Comparison of ENCODE assay signal across 15 cellular contexts in the genomic region with DNA sequence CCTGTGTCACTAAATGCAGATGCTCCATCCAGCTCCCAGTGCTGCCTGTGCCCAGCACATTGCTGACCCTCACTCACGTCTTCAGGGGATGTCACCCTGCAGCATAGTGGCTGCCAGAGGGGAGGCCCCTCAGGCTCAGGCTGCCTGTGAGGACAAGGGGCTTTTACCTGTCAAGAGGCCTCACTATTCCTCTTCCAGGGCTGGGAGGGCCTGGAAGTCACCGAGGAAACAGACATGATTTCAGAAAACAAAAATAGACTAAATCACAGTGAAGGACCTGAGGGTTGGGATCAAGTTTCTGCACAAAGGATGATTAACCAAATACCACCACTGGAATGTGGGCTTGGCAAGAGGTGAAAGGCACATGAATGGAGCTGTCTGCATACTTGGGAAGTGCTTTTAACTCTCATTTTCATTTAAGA.
DNase-seq lines count a peak whose midpoint lies in the region; ATAC-seq, FAIRE-seq and TF ChIP-seq lines count a peak whose summit lies in the region.
"Had no signal": no experiment of that assay in that cellular context is flagged by ENCODE, and none has a peak within 500 bp of the region (broad histone marks: within the 10 kb centered on the region; RNA-seq: fewer than 3 reads in every experiment).

No MANE protein-coding gene starts in this region.

- H3K9me3 ChIP-seq in HUES48 (ENCODE audit: control insufficient read depth, insufficient read depth, low read length) (no peaks in the 10 kb centered on the region), astrocyte (ENCODE audit: insufficient read depth, low read depth, low read length) (peaks cover 4% of the 10 kb centered on the region), keratinocyte (ENCODE audit: control insufficient read depth, low read depth, low read length) (peaks cover 2% of the 10 kb centered on the region), smooth muscle cell (replicated peaks; ENCODE audit: low read depth) (no peaks in the 10 kb centered on the region)
- H3K9me3 ChIP-seq: SK-N-SH had no signal

- H3K27me3 Mint-ChIP-seq in astrocyte (ENCODE audit: low read depth, unreplicated experiment) = peaks cover 30% of the 10 kb centered on the region
- H3K27me3 Mint-ChIP-seq: stimulated activated naive B cell treated with anti-CD40 and anti-IgM and Interleukin-4, amounts not matched to agents 10 μg/mL and 1 μg/mL and 100 μg/mL, for 72 hours had no signal

- H3K27me3 ChIP-seq in HUES48 (ENCODE audit: control insufficient read depth, insufficient read depth, low read length) (no peaks in the 10 kb centered on the region), astrocyte (ENCODE audit: insufficient read depth, low read length) (no peaks in the 10 kb centered on the region), keratinocyte (ENCODE audit: control insufficient read depth, extremely low read depth, insufficient read depth, low read length) (no peaks in the 10 kb centered on the region), smooth muscle cell (ENCODE audit: low read depth) (peaks cover 7% of the 10 kb centered on the region)

- WGBS in smooth muscle cell (ENCODE audit: low lambda C conversion rate) = 46% methylated on average over 2 of the region's 2 CpGs

- H3K4me3 ChIP-seq in HUES48 (ENCODE audit: low read depth, low read length) (no peak overlapping the region), astrocyte (ENCODE audit: insufficient read depth, low read depth, low read length) (no peak overlapping the region), keratinocyte (ENCODE audit: control insufficient read depth in 2 of 3, extremely low read depth in 1 of 3, insufficient read depth in 2 of 3, low read depth in 1 of 3, low read length in 3 of 3) (peak overlapping the region in 1 of 3 experiments; percentile 41), smooth muscle cell (no peak overlapping the region)

- dilution Hi-C loops in keratinocyte (cut with MboI; ENCODE audit: extremely low pct_ligation_motif_present, low sequenced_read_pairs) = no loop called here

- H3K4me2 ChIP-seq in astrocyte (ENCODE audit: low read length) (peak overlapping the region; percentile 70), keratinocyte (ENCODE audit: control insufficient read depth, extremely low read depth, insufficient read depth, low read depth, low read length) (peak overlapping the region; percentile 23), smooth muscle cell (no peak overlapping the region)
- H3K4me2 ChIP-seq: SK-N-SH had no signal

- H3K4me1 ChIP-seq in HUES48 (ENCODE audit: control insufficient read depth, insufficient read depth, low read length) (peaks cover 10% of the 10 kb centered on the region), astrocyte (ENCODE audit: insufficient read depth, low read length) (peaks cover 7% of the 10 kb centered on the region), keratinocyte (ENCODE audit: control insufficient read depth, extremely low read depth, insufficient read depth, low read length) (peaks cover 15% of the 10 kb centered on the region), smooth muscle cell (ENCODE audit: low read depth) (peaks cover 9% of the 10 kb centered on the region)

- peaks cover 7% of the 10 kb centered on the region for H3K9me3 Mint-ChIP-seq in astrocyte (ENCODE audit: unreplicated experiment)
- H3K9me3 Mint-ChIP-seq: activated T-cell treated with anti-CD3 and anti-CD28 coated beads, Interleukin-2, amount 50 U/mL, for 4 hours; immature natural killer cell had no signal

- H3K9ac ChIP-seq in HUES48 (ENCODE audit: low read depth, low read length) (no peak overlapping the region), astrocyte (ENCODE audit: low read length) (no peak overlapping the region), keratinocyte (ENCODE audit: control insufficient read depth, extremely low read depth, insufficient read depth, low read length) (peak overlapping the region; percentile 70), smooth muscle cell (ENCODE audit: low read depth) (peak overlapping the region; percentile 8)
- H3K9ac ChIP-seq: SK-N-SH had no signal

- H3K27ac Mint-ChIP-seq in astrocyte (ENCODE audit: unreplicated experiment) = peak overlapping the region; percentile 99
- H3K27ac Mint-ChIP-seq: immature natural killer cell; stimulated activated naive B cell treated with anti-CD40 and anti-IgM and Interleukin-4, amounts not matched to agents 10 μg/mL and 1 μg/mL and 100 μg/mL, for 72 hours had no signal

- H3K4me3 Mint-ChIP-seq in astrocyte (ENCODE audit: unreplicated experiment) = no peak overlapping the region
- H3K4me3 Mint-ChIP-seq: activated T-cell treated with anti-CD3 and anti-CD28 coated beads, Interleukin-2, amount 50 U/mL, for 4 hours; immature natural killer cell; stimulated activated naive B cell treated with anti-CD40 and anti-IgM and Interleukin-4, amounts not matched to agents 10 μg/mL and 1 μg/mL and 100 μg/mL, for 72 hours had no signal

- ATAC-seq in GM21576 (IDR thresholded peaks at IDR 0.05; ENCODE audit: unreplicated experiment) = no peak
- ATAC-seq: activated T-cell treated with anti-CD3 and anti-CD28 coated beads, Interleukin-2, amount 50 U/mL, for 4 hours; stimulated activated naive B cell treated with anti-CD40 and anti-IgM and Interleukin-4, amounts not matched to agents 10 μg/mL and 1 μg/mL and 100 μg/mL, for 72 hours had no signal

- peak; percentile 91 for DNase-seq in astrocyte (ENCODE audit: low read depth)
- DNase-seq in keratinocyte (ENCODE audit: low read depth, low spot score) = peak; percentile 82
- no peak for DNase-seq in smooth muscle cell (lab: John Stamatoyannopoulos, UW; ENCODE audit: unreplicated experiment)
- no peak for DNase-seq in NCI-H510A treated with DMSO at 0.1 percent for 48 hours (lab: John Stamatoyannopoulos, UW)
- DNase-seq in DMS53 (lab: John Stamatoyannopoulos, UW) = no peak
- DNase-seq: activated CD4-positive, CD25-positive, alpha-beta regulatory T cell; activated T-cell treated with anti-CD3 and anti-CD28 coated beads, Interleukin-2, amount 50 U/mL, for 4 hours; immature natural killer cell; NCI-H510A; SK-N-SH; stimulated activated CD4-positive, alpha-beta T cell treated with anti-CD3 and anti-CD28 coated beads, Interleukin-2, amount 100 ng/mL, for 24 hours; stimulated activated naive B cell treated with anti-CD40 and anti-IgM and Interleukin-4, amounts not matched to agents 10 μg/mL and 1 μg/mL and 100 μg/mL, for 72 hours had no signal

- no peaks in the 10 kb centered on the region for H3F3A ChIP-seq in smooth muscle cell (ENCODE audit: low read depth)

- peak overlapping the region; percentile 56 for H3K27ac ChIP-seq in HUES48 (ENCODE audit: low read depth, low read length)
- H3K27ac ChIP-seq in astrocyte (ENCODE audit: low read depth, low read length) = no peak overlapping the region
- peak overlapping the region; percentile 80 for H3K27ac ChIP-seq in keratinocyte (ENCODE audit: control insufficient read depth, insufficient read depth, low read length)
- H3K27ac ChIP-seq in smooth muscle cell (ENCODE audit: low read depth) = peak overlapping the region; percentile 58

- peaks cover 16% of the 10 kb centered on the region for H3K4me1 Mint-ChIP-seq in astrocyte (ENCODE audit: low read depth, unreplicated experiment)
- H3K4me1 Mint-ChIP-seq: immature natural killer cell; stimulated activated naive B cell treated with anti-CD40 and anti-IgM and Interleukin-4, amounts not matched to agents 10 μg/mL and 1 μg/mL and 100 μg/mL, for 72 hours had no signal

- TF ChIP-seq CTCF in astrocyte (IDR thresholded peaks at IDR 0.05; ENCODE audit: insufficient read depth, low read depth, low read length) (no peak), keratinocyte (optimal IDR thresholded peaks at IDR 0.05 in 1 of 3, IDR thresholded peaks at IDR 0.05 in 1 of 3, conservative IDR thresholded peaks at IDR 0.05 in 1 of 3; ENCODE audit: extremely low read depth in 1 of 3, insufficient read depth in 2 of 3, low read length in 3 of 3) (no peak), smooth muscle cell (IDR thresholded peaks at IDR 0.05; ENCODE audit: borderline replicate concordance, insufficient read depth, poor library complexity, severe bottlenecking) (no peak)

- H3K79me2 ChIP-seq in astrocyte (ENCODE audit: insufficient read depth, low read length) (no peaks in the 10 kb centered on the region), keratinocyte (ENCODE audit: control insufficient read depth, insufficient read depth, low read length) (no peaks in the 10 kb centered on the region), smooth muscle cell (ENCODE audit: low read depth) (no peaks in the 10 kb centered on the region)

- no peaks in the 10 kb centered on the region for H3K9me1 ChIP-seq in keratinocyte (ENCODE audit: control insufficient read depth, extremely low read depth, insufficient read depth, low read length)

- peak overlapping the region; percentile 24 for H2AFZ ChIP-seq in astrocyte (ENCODE audit: low read depth, low read length)
- peak overlapping the region; percentile 77 for H2AFZ ChIP-seq in keratinocyte (ENCODE audit: control insufficient read depth, low read length)
- no peak overlapping the region for H2AFZ ChIP-seq in smooth muscle cell (ENCODE audit: low read depth)

- no peak for FAIRE-seq in astrocyte (lab: Jason Lieb, UNC)
- FAIRE-seq in keratinocyte (lab: Jason Lieb, UNC) = peak; percentile 92
- FAIRE-seq: GM12892 had no signal

- H4K20me1 ChIP-seq in astrocyte (ENCODE audit: insufficient read depth, low read length) = no peaks in the 10 kb centered on the region
- H4K20me1 ChIP-seq in keratinocyte (ENCODE audit: control insufficient read depth, extremely low read depth, insufficient read depth, low read length) = no peaks in the 10 kb centered on the region
- no peaks in the 10 kb centered on the region for H4K20me1 ChIP-seq in smooth muscle cell (ENCODE audit: low read depth)

- no peaks in the 10 kb centered on the region for H3K36me3 Mint-ChIP-seq in astrocyte (ENCODE audit: low read depth, unreplicated experiment)
- H3K36me3 Mint-ChIP-seq: immature natural killer cell; stimulated activated naive B cell treated with anti-CD40 and anti-IgM and Interleukin-4, amounts not matched to agents 10 μg/mL and 1 μg/mL and 100 μg/mL, for 72 hours had no signal

- H3K36me3 ChIP-seq in HUES48 (ENCODE audit: control insufficient read depth, insufficient read depth, low read length) (no peaks in the 10 kb centered on the region), astrocyte (ENCODE audit: insufficient read depth, low read length) (no peaks in the 10 kb centered on the region), keratinocyte (ENCODE audit: control insufficient read depth in 2 of 2, extremely low read depth in 1 of 2, insufficient read depth in 2 of 2, low read length in 2 of 2) (no peaks in the 10 kb centered on the region), smooth muscle cell (ENCODE audit: low read depth) (no peaks in the 10 kb centered on the region)

Comparison
In these comparisons a context has a peak if more than half of its experiments do, and no peak if none do; other contexts are left out.
1. H3K9ac ChIP-seq: peak in keratinocyte (single experiment) and smooth muscle cell (single experiment); none in HUES48 (single experiment) and astrocyte (single experiment).
2. DNase-seq: peak in astrocyte (single experiment) and keratinocyte (single experiment); none in smooth muscle cell (single experiment), NCI-H510A treated with DMSO at 0.1 percent for 48 hours (single experiment) and DMS53 (single experiment).